ENCODE assay signal across 25 cellular contexts in the genomic region with DNA sequence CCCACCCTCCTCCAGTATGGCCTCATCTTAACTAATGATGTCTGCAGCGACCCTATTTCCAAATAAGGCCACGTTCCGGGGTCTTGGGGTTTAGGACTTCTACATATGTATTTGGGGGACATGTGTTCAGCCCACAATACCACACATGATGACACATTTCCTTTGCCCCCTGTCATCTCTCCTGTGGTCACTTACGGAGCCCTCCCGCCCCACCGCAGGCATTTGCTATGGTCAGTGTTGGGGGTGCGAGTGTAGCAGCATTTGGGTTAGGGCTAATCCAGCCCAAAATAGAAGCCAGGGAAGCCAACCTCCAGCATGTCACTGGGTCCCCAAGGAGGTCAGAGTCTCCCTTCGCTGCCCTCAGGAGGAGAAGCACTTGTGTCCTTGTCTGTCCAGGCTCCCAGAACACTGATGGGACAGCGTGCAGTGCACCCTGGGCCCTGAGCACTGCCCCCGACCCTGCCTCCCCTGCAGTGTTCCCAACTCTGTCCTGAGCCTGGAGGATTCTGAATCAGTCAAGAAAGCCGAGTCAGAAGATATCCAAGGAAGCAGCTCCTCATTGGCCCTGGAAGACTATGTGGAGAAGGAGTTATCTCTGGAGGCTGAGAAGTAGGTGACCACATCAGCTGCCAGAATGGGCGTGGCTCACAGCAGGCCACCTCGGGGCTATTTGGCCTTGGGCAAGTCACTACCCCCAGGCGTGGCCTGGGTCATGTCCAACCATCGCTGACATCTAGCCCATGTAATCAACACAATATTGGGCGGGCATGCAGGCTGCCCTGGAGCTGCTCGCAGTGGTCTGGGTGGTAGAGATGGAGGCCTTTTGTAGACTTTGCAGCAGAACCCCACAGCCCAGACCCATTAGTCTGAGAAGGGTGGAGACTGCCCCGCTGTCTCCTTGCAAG. TPM values are rescaled to one million over a fixed set of nuclear protein-coding genes. Genes with fewer than 3 reads are reported as not detected.
DNase-seq lines count a peak whose midpoint lies in the region; ATAC-seq, FAIRE-seq and TF ChIP-seq lines count a peak whose summit lies in the region.
"Had no signal": no experiment of that assay in that cellular context is flagged by ENCODE, and none has a peak within 500 bp of the region (broad histone marks: within the 10 kb centered on the region; RNA-seq: fewer than 3 reads in every experiment).

No MANE protein-coding gene starts in this region.

- intact Hi-C loops in activated CD8-positive, alpha-beta T cell treated with anti-CD3 and anti-CD28 coated beads for 36 hours (cut with micrococcal nuclease): no loop called here
- intact Hi-C loops in esophagus muscularis mucosa (cut with DNase I) (no loop called here), pancreas (cut with DNase I) (no loop called here)

- no peak overlapping the region for H3K4me3 Mint-ChIP-seq in activated CD8-positive, alpha-beta T cell treated with anti-CD3 and anti-CD28 coated beads, Interleukin-2, amount 10 ng/mL, durations not matched to agents 7 days and 5 days
- H3K4me3 Mint-ChIP-seq in activated CD8-positive, alpha-beta T cell treated with anti-CD3 and anti-CD28 coated beads for 36 hours: no peak overlapping the region
- H3K4me3 Mint-ChIP-seq: activated CD4-positive, alpha-beta T cell treated with anti-CD3 and anti-CD28 coated beads, Interleukin-2, amount 10 ng/mL, durations not matched to agents 7 days and 5 days; activated naive CD8-positive, alpha-beta T cell treated with anti-CD3 and anti-CD28 coated beads, Interleukin-2, amount 50 U/mL, for 24 hours; CD4-positive, alpha-beta T cell; neural crest cell had no signal

- no peak for ATAC-seq in activated CD8-positive, alpha-beta T cell treated with anti-CD3 and anti-CD28 coated beads, Interleukin-2, amount 10 ng/mL, durations not matched to agents 7 days and 5 days
- no peak for ATAC-seq in activated CD8-positive, alpha-beta T cell treated with anti-CD3 and anti-CD28 coated beads for 36 hours
- ATAC-seq in pancreas (peak in 3 of 4 donors; percentile 27 to 89 (median 35)), HG03135 (IDR thresholded peaks at IDR 0.05; ENCODE audit: unreplicated experiment) (no peak)
- ATAC-seq: activated naive CD8-positive, alpha-beta T cell treated with anti-CD3 and anti-CD28 coated beads, Interleukin-2, amount 50 U/mL, for 24 hours had no signal

- H3K36me3 ChIP-seq in esophagus muscularis mucosa (no peaks in the 10 kb centered on the region), pancreas (no peaks in the 10 kb centered on the region)
- H3K36me3 ChIP-seq: sigmoid colon had no signal

- WGBS in esophagus muscularis mucosa: 95% methylated on average over 10 of the region's 18 CpGs
- WGBS in pancreas, 2 donors: 74 to 80% methylated on average over 18 of the region's 18 CpGs

- H3K4me1 Mint-ChIP-seq in activated CD8-positive, alpha-beta T cell treated with anti-CD3 and anti-CD28 coated beads, Interleukin-2, amount 10 ng/mL, durations not matched to agents 7 days and 5 days (ENCODE audit: low read depth): no peaks in the 10 kb centered on the region
- no peaks in the 10 kb centered on the region for H3K4me1 Mint-ChIP-seq in activated CD8-positive, alpha-beta T cell treated with anti-CD3 and anti-CD28 coated beads for 36 hours (ENCODE audit: low read depth)
- H3K4me1 Mint-ChIP-seq: activated CD4-positive, alpha-beta T cell treated with anti-CD3 and anti-CD28 coated beads, Interleukin-2, amount 10 ng/mL, durations not matched to agents 7 days and 5 days; activated naive CD8-positive, alpha-beta T cell treated with anti-CD3 and anti-CD28 coated beads, Interleukin-2, amount 50 U/mL, for 24 hours; neural crest cell had no signal

- no peaks in the 10 kb centered on the region for H3K4me1 ChIP-seq in esophagus muscularis mucosa
- H3K4me1 ChIP-seq in pancreas: no peaks in the 10 kb centered on the region
- H3K4me1 ChIP-seq: sigmoid colon had no signal

- H3K27ac Mint-ChIP-seq in activated CD8-positive, alpha-beta T cell treated with anti-CD3 and anti-CD28 coated beads, Interleukin-2, amount 10 ng/mL, durations not matched to agents 7 days and 5 days: no peak overlapping the region
- no peak overlapping the region for H3K27ac Mint-ChIP-seq in activated CD8-positive, alpha-beta T cell treated with anti-CD3 and anti-CD28 coated beads for 36 hours
- H3K27ac Mint-ChIP-seq: activated CD4-positive, alpha-beta T cell treated with anti-CD3 and anti-CD28 coated beads, Interleukin-2, amount 10 ng/mL, durations not matched to agents 7 days and 5 days; activated naive CD8-positive, alpha-beta T cell treated with anti-CD3 and anti-CD28 coated beads, Interleukin-2, amount 50 U/mL, for 24 hours; CD4-positive, alpha-beta T cell had no signal

- DNase-seq in activated CD8-positive, alpha-beta T cell treated with anti-CD3 and anti-CD28 coated beads, Interleukin-2, amount 10 ng/mL, durations not matched to agents 7 days and 5 days: peak; percentile 8
- no peak for DNase-seq in activated CD8-positive, alpha-beta T cell treated with anti-CD3 and anti-CD28 coated beads for 36 hours
- DNase-seq in esophagus muscularis mucosa (ENCODE audit: extremely low spot score) (peak; percentile 90), pancreas (peak in 4 of 6 donors; percentile 33 to 67 (median 49)), putamen (ENCODE audit: low spot score) (no peak), RCC 7860 (ENCODE audit: low spot score) (no peak)
- DNase-seq: activated CD4-positive, alpha-beta T cell treated with anti-CD3 and anti-CD28 coated beads, Interleukin-2, amount 10 ng/mL, durations not matched to agents 7 days and 5 days; activated gamma-delta T cell; activated naive CD8-positive, alpha-beta T cell treated with anti-CD3 and anti-CD28 coated beads, Interleukin-2, amount 50 U/mL, for 24 hours; AML-193; CD4-positive, alpha-beta T cell; cerebellar nuclear complex; kidney; NCI-H1048; NCI-H187 treated with DMSO at 0.1 percent for 48 hours; NCI-H526; NK-92 treated with Interleukin-12 subunit alpha and Interleukin-12 subunit beta, amount 100 ng/mL, for 24 hours; SIG-M5; sigmoid colon; stimulated activated naive CD4-positive, alpha-beta T cell treated with Interleukin-2 at 50 U/mL for 16 hours had no signal

- TF ChIP-seq CTCF in activated CD8-positive, alpha-beta T cell treated with anti-CD3 and anti-CD28 coated beads for 36 hours (IDR thresholded peaks at IDR 0.05): no peak
- TF ChIP-seq CTCF in esophagus muscularis mucosa (IDR thresholded peaks at IDR 0.05) (no peak), pancreas (IDR thresholded peaks at IDR 0.05) (no peak)

- CTCF ChIA-PET in activated CD8-positive, alpha-beta T cell treated with anti-CD3 and anti-CD28 coated beads, Interleukin-2, amount 10 ng/mL, durations not matched to agents 7 days and 5 days (lab: Charles Lee): no interaction called here
- CTCF ChIA-PET in activated CD8-positive, alpha-beta T cell treated with anti-CD3 and anti-CD28 coated beads for 36 hours (lab: Charles Lee): interaction anchor here (1.2 kb wide), 1 partner anchor 10 kb away, joined by 3 read pairs; no protein-coding TSS in a partner anchor

- H3K27ac ChIP-seq in esophagus muscularis mucosa (replicated peaks in 1 of 4): no peak overlapping the region
- H3K27ac ChIP-seq in pancreas: no peak overlapping the region
- H3K27ac ChIP-seq: epithelial cell of prostate, sigmoid colon had no signal

- no peaks in the 10 kb centered on the region for H3K27me3 Mint-ChIP-seq in activated CD8-positive, alpha-beta T cell treated with anti-CD3 and anti-CD28 coated beads, Interleukin-2, amount 10 ng/mL, durations not matched to agents 7 days and 5 days (ENCODE audit: low read depth)
- no peaks in the 10 kb centered on the region for H3K27me3 Mint-ChIP-seq in activated CD8-positive, alpha-beta T cell treated with anti-CD3 and anti-CD28 coated beads for 36 hours
- H3K27me3 Mint-ChIP-seq: activated CD4-positive, alpha-beta T cell treated with anti-CD3 and anti-CD28 coated beads, Interleukin-2, amount 10 ng/mL, durations not matched to agents 7 days and 5 days; activated naive CD8-positive, alpha-beta T cell treated with anti-CD3 and anti-CD28 coated beads, Interleukin-2, amount 50 U/mL, for 24 hours had no signal

- TF ChIP-seq EP300 in Ishikawa (IDR thresholded peaks at IDR 0.05; ENCODE audit: borderline replicate concordance) (no peak), esophagus muscularis mucosa (IDR thresholded peaks at IDR 0.05) (no peak)

- POLR2A ChIA-PET in activated CD8-positive, alpha-beta T cell treated with anti-CD3 and anti-CD28 coated beads, Interleukin-2, amount 10 ng/mL, durations not matched to agents 7 days and 5 days (lab: Charles Lee): no interaction called here
- POLR2A ChIA-PET in activated CD8-positive, alpha-beta T cell treated with anti-CD3 and anti-CD28 coated beads for 36 hours (lab: Charles Lee): no interaction called here

- no peaks in the 10 kb centered on the region for H3K9me3 Mint-ChIP-seq in activated CD8-positive, alpha-beta T cell treated with anti-CD3 and anti-CD28 coated beads, Interleukin-2, amount 10 ng/mL, durations not matched to agents 7 days and 5 days (ENCODE audit: insufficient read depth)
- no peaks in the 10 kb centered on the region for H3K9me3 Mint-ChIP-seq in activated CD8-positive, alpha-beta T cell treated with anti-CD3 and anti-CD28 coated beads for 36 hours
- H3K9me3 Mint-ChIP-seq: activated CD4-positive, alpha-beta T cell treated with anti-CD3 and anti-CD28 coated beads, Interleukin-2, amount 10 ng/mL, durations not matched to agents 7 days and 5 days; activated naive CD8-positive, alpha-beta T cell treated with anti-CD3 and anti-CD28 coated beads, Interleukin-2, amount 50 U/mL, for 24 hours; CD4-positive, alpha-beta T cell; neural crest cell had no signal

- no peaks in the 10 kb centered on the region for H3K36me3 Mint-ChIP-seq in activated CD8-positive, alpha-beta T cell treated with anti-CD3 and anti-CD28 coated beads, Interleukin-2, amount 10 ng/mL, durations not matched to agents 7 days and 5 days (ENCODE audit: low read depth)
- no peaks in the 10 kb centered on the region for H3K36me3 Mint-ChIP-seq in activated CD8-positive, alpha-beta T cell treated with anti-CD3 and anti-CD28 coated beads for 36 hours (ENCODE audit: low read depth)

- H3K4me3 ChIP-seq in esophagus muscularis mucosa (no peak overlapping the region), pancreas (no peak overlapping the region)
- H3K4me3 ChIP-seq: sigmoid colon had no signal

- H3K9me3 ChIP-seq in esophagus muscularis mucosa (no peaks in the 10 kb centered on the region), pancreas (no peaks in the 10 kb centered on the region)
- H3K9me3 ChIP-seq: sigmoid colon had no signal

- no peak for TF ChIP-seq RAD21 in Ishikawa (IDR thresholded peaks at IDR 0.05; ENCODE audit: low read depth)

- H3K27me3 ChIP-seq in esophagus muscularis mucosa: no peaks in the 10 kb centered on the region
- no peaks in the 10 kb centered on the region for H3K27me3 ChIP-seq in pancreas
- H3K27me3 ChIP-seq: sigmoid colon had no signal

- TF ChIP-seq POLR2A in esophagus muscularis mucosa (IDR thresholded peaks at IDR 0.05; ENCODE audit: low read depth): no peak

- no peak for FAIRE-seq in pancreas (lab: Jason Lieb, UNC)
- FAIRE-seq in RCC 7860 (lab: Jason Lieb, UNC): no peak
- FAIRE-seq: A204.1, kidney had no signal

RNA-seq across cellular contexts. Expression of a gene that starts 46.9 kb away (rescaled TPM):
- under 1 TPM; 0.31 to 0.32 TPM for total RNA-seq in activated CD8-positive, alpha-beta T cell treated with anti-CD3 and anti-CD28 coated beads, Interleukin-2, amount 10 ng/mL, durations not matched to agents 7 days and 5 days
- total RNA-seq in activated CD8-positive, alpha-beta T cell treated with anti-CD3 and anti-CD28 coated beads for 36 hours: not detected
- total RNA-seq in esophagus muscularis mucosa (10 to 100 TPM; 15.4 to 21.1 (median 16.1) TPM), pancreas (1 to 10 TPM; 2.2 to 7.1 (median 3.8) TPM)
- 1 to 10 TPM; 2.6 to 3.1 TPM for polyA plus RNA-seq in pancreas
- total RNA-seq: CD4-positive, alpha-beta T cell had no signal

Comparison
In these comparisons a context has a peak if more than half of its experiments do, and no peak if none do; other contexts are left out.
1. DNase-seq: peak in activated CD8-positive, alpha-beta T cell treated with anti-CD3 and anti-CD28 coated beads, Interleukin-2, amount 10 ng/mL, durations not matched to agents 7 days and 5 days (single experiment), esophagus muscularis mucosa (single experiment) and pancreas (4 of 6); none in activated CD8-positive, alpha-beta T cell treated with anti-CD3 and anti-CD28 coated beads for 36 hours (single experiment), putamen (single experiment) and RCC 7860 (single experiment).
2. ATAC-seq: peak in pancreas (3 of 4); none in activated CD8-positive, alpha-beta T cell treated with anti-CD3 and anti-CD28 coated beads, Interleukin-2, amount 10 ng/mL, durations not matched to agents 7 days and 5 days (single experiment), activated CD8-positive, alpha-beta T cell treated with anti-CD3 and anti-CD28 coated beads for 36 hours (single experiment) and HG03135 (single experiment).